In genomic region chr15:69973102-69973714, GRCh38 we compare ENCODE assay signal across 9 cellular contexts.
DNase-seq lines count a peak whose midpoint lies in the region; ATAC-seq, FAIRE-seq and TF ChIP-seq lines count a peak whose summit lies in the region.
"Had no signal": no experiment of that assay in that cellular context is flagged by ENCODE, and none has a peak within 500 bp of the region (broad histone marks: within the 10 kb centered on the region; RNA-seq: fewer than 3 reads in every experiment).

No MANE protein-coding gene starts in this region.

- H3K9me3 ChIP-seq in WERI-Rb-1 (ENCODE audit: severe bottlenecking) = no peaks in the 10 kb centered on the region

- peak; percentile 22 for DNase-seq in stimulated activated naive CD4-positive, alpha-beta T cell treated with Interleukin-2 at 50 U/mL for 16 hours (lab: John Stamatoyannopoulos, UW)
- DNase-seq in stimulated activated naive CD4-positive, alpha-beta T cell (lab: John Stamatoyannopoulos, UW) = no peak
- DNase-seq in WERI-Rb-1 (no peak), glomerular visceral epithelial cell (ENCODE audit: extremely low spot score) (peak; percentile 55), urothelium cell line (ENCODE audit: low spot score) (peak; percentile 84), DMS79 treated with DMSO at 0.1 percent for 48 hours (lab: John Stamatoyannopoulos, UW) (no peak)

- H3K36me3 ChIP-seq in WERI-Rb-1 = no peaks in the 10 kb centered on the region

- peak; percentile 87 for FAIRE-seq in urothelium cell line (lab: Jason Lieb, UNC)
- FAIRE-seq: G401.6 had no signal

- no peak for TF ChIP-seq CTCF in WERI-Rb-1 (IDR thresholded peaks at IDR 0.05; ENCODE audit: low read depth, low read length)

- ATAC-seq in GM19463 (IDR thresholded peaks at IDR 0.05; ENCODE audit: unreplicated experiment) (no peak), GM21381 (IDR thresholded peaks at IDR 0.05; ENCODE audit: unreplicated experiment) (no peak)

- H3K4me3 ChIP-seq in WERI-Rb-1 (ENCODE audit: low read depth, low read length) = no peak overlapping the region

- no peaks in the 10 kb centered on the region for H3K27me3 ChIP-seq in WERI-Rb-1 (ENCODE audit: insufficient read depth, low read depth, severe bottlenecking)

- peak overlapping the region; percentile 70 for H3K27ac ChIP-seq in WERI-Rb-1

Comparison
In these comparisons a context has a peak if more than half of its experiments do, and no peak if none do; other contexts are left out.
1. DNase-seq: peak in stimulated activated naive CD4-positive, alpha-beta T cell treated with Interleukin-2 at 50 U/mL for 16 hours (single experiment), glomerular visceral epithelial cell (single experiment) and urothelium cell line (single experiment); none in stimulated activated naive CD4-positive, alpha-beta T cell (0 of 6), WERI-Rb-1 (single experiment) and DMS79 treated with DMSO at 0.1 percent for 48 hours (single experiment).